Comparison of ENCODE assay signal across 27 cellular contexts in the genomic region with DNA sequence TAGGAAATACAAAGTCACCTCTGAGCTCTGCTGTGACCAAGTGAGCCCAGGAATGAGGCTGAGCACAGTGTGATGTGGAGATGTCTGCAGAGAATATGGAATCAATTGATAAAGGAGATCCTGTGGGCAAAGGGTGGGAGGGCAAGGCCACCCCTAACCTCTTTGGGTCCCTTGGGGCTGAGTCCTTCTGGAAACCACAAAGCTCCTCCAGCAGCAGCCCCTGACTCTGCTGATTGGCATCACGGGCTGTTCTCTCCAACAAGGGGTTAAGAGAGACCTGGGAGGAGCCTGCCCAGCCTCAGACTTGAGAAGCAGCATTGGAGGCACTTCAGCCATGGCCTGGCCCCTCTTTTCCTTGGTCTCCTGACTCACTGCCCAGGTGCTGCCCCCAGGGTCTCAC. TPM values are rescaled to one million over a fixed set of nuclear protein-coding genes. Genes with fewer than 3 reads are reported as not detected.
"Had no signal": no experiment of that assay in that cellular context is flagged by ENCODE, and none has a peak within 500 bp of the region (broad histone marks: within the 10 kb centered on the region; RNA-seq: fewer than 3 reads in every experiment).

No MANE protein-coding gene starts in this region.

- H3K27me3 Mint-ChIP-seq: activated CD4-positive, alpha-beta T cell treated with anti-CD3 and anti-CD28 coated beads, Interleukin-2, amount 10 ng/mL, durations not matched to agents 7 days and 5 days; activated CD8-positive, alpha-beta T cell treated with anti-CD3 and anti-CD28 coated beads for 36 hours; activated naive CD8-positive, alpha-beta T cell had no signal

- H3K4me1 ChIP-seq: adrenal gland, ascending aorta, gastroesophageal sphincter had no signal

- H3K27ac ChIP-seq: adrenal gland, ascending aorta, coronary artery, esophagus squamous epithelium, gastroesophageal sphincter, heart right ventricle, thoracic aorta, upper lobe of left lung had no signal

- DNase-seq: activated CD4-positive, alpha-beta T cell treated with anti-CD3 and anti-CD28 coated beads, Interleukin-2, amount 10 ng/mL, durations not matched to agents 7 days and 5 days; activated CD8-positive, alpha-beta memory T cell treated with anti-CD3 and anti-CD28 coated beads, Interleukin-2, amount 10 ng/mL, durations not matched to agents 7 days and 5 days; activated CD8-positive, alpha-beta T cell treated with anti-CD3 and anti-CD28 coated beads for 36 hours; activated gamma-delta T cell treated with Interleukin-2 at 50 U/mL for 16 hours; activated T-cell treated with anti-CD3 and anti-CD28 coated beads for 4 hours; adrenal gland; endodermal cell; esophagus squamous epithelium; heart right ventricle; left colon; naive thymus-derived CD4-positive, alpha-beta T cell; occipital lobe; stimulated activated CD4-positive, alpha-beta T cell treated with anti-CD3 and anti-CD28 coated beads, Interleukin-4, amount 100 ng/mL, for 1 hour; stimulated activated naive CD4-positive, alpha-beta T cell; upper lobe of left lung had no signal

- H3K4me3 ChIP-seq: adrenal gland, ascending aorta, coronary artery, esophagus squamous epithelium, gastroesophageal sphincter, heart right ventricle, lung, thoracic aorta, upper lobe of left lung had no signal

- H3K4me3 Mint-ChIP-seq: activated CD4-positive, alpha-beta T cell treated with anti-CD3 and anti-CD28 coated beads, Interleukin-2, amount 10 ng/mL, durations not matched to agents 7 days and 5 days; activated CD8-positive, alpha-beta memory T cell treated with anti-CD3 and anti-CD28 coated beads, Interleukin-2, amount 10 ng/mL, durations not matched to agents 7 days and 5 days; activated CD8-positive, alpha-beta T cell treated with anti-CD3 and anti-CD28 coated beads for 36 hours; activated naive CD8-positive, alpha-beta T cell; endodermal cell; naive thymus-derived CD4-positive, alpha-beta T cell; neural crest cell had no signal

- ATAC-seq: activated CD4-positive, CD25-positive, alpha-beta regulatory T cell treated with anti-CD3 and anti-CD28 coated beads, Interleukin-2, amount 50 U/mL, for 24 hours; activated CD8-positive, alpha-beta memory T cell treated with anti-CD3 and anti-CD28 coated beads, Interleukin-2, amount 10 ng/mL, durations not matched to agents 7 days and 5 days; activated CD8-positive, alpha-beta T cell treated with anti-CD3 and anti-CD28 coated beads for 36 hours; gastroesophageal sphincter; heart right ventricle; naive thymus-derived CD4-positive, alpha-beta T cell had no signal

- H3K27me3 ChIP-seq: adrenal gland, ascending aorta, esophagus squamous epithelium, upper lobe of left lung had no signal

- H3K36me3 ChIP-seq: adrenal gland, ascending aorta, esophagus squamous epithelium, gastroesophageal sphincter, heart right ventricle, thoracic aorta, upper lobe of left lung had no signal

- H3K4me1 Mint-ChIP-seq: activated CD4-positive, alpha-beta T cell treated with anti-CD3 and anti-CD28 coated beads, Interleukin-2, amount 10 ng/mL, durations not matched to agents 7 days and 5 days; activated CD8-positive, alpha-beta memory T cell treated with anti-CD3 and anti-CD28 coated beads, Interleukin-2, amount 10 ng/mL, durations not matched to agents 7 days and 5 days; endodermal cell; neural crest cell had no signal

- H3K36me3 Mint-ChIP-seq: activated CD8-positive, alpha-beta memory T cell treated with anti-CD3 and anti-CD28 coated beads, Interleukin-2, amount 10 ng/mL, durations not matched to agents 7 days and 5 days; activated naive CD8-positive, alpha-beta T cell; naive thymus-derived CD4-positive, alpha-beta T cell had no signal

- H3K9me3 ChIP-seq: adrenal gland, ascending aorta, esophagus squamous epithelium, gastroesophageal sphincter, heart right ventricle, thoracic aorta, upper lobe of left lung had no signal

- H3K9me3 Mint-ChIP-seq: activated CD4-positive, alpha-beta T cell treated with anti-CD3 and anti-CD28 coated beads, Interleukin-2, amount 10 ng/mL, durations not matched to agents 7 days and 5 days; activated CD8-positive, alpha-beta T cell treated with anti-CD3 and anti-CD28 coated beads for 36 hours; endodermal cell; naive thymus-derived CD4-positive, alpha-beta T cell; neural crest cell had no signal

- FAIRE-seq: keratinocyte had no signal

- H3K27ac Mint-ChIP-seq: activated CD4-positive, alpha-beta T cell treated with anti-CD3 and anti-CD28 coated beads, Interleukin-2, amount 10 ng/mL, durations not matched to agents 7 days and 5 days; activated CD8-positive, alpha-beta memory T cell treated with anti-CD3 and anti-CD28 coated beads, Interleukin-2, amount 10 ng/mL, durations not matched to agents 7 days and 5 days; activated CD8-positive, alpha-beta T cell treated with anti-CD3 and anti-CD28 coated beads for 36 hours; activated naive CD8-positive, alpha-beta T cell; endodermal cell had no signal

RNA-seq across cellular contexts. Expression of gene GGTLC2, which starts 49.7 kb away (rescaled TPM):
- total RNA-seq: activated CD4-positive, alpha-beta T cell treated with anti-CD3 and anti-CD28 coated beads, Interleukin-2, amount 10 ng/mL, durations not matched to agents 7 days and 5 days; activated CD8-positive, alpha-beta memory T cell treated with anti-CD3 and anti-CD28 coated beads, Interleukin-2, amount 10 ng/mL, durations not matched to agents 7 days and 5 days; activated CD8-positive, alpha-beta T cell treated with anti-CD3 and anti-CD28 coated beads for 36 hours; adrenal gland; ascending aorta; endodermal cell; esophagus squamous epithelium; gastroesophageal sphincter; heart right ventricle; naive thymus-derived CD4-positive, alpha-beta T cell; neural crest cell; occipital lobe; posterior vena cava; renal cortical epithelial cell; T-helper 2 cell treated with Interferon-gamma antibody and Interleukin-4, amounts not matched to agents 100 ng/mL and 5 ng/mL, for 36 hours; thoracic aorta had no signal
- polyA plus RNA-seq: adrenal gland; heart right ventricle; keratinocyte; naive thymus-derived CD4-positive, alpha-beta T cell had no signal
